Comparison of ENCODE assay signal across 2 cellular contexts in the genomic region with DNA sequence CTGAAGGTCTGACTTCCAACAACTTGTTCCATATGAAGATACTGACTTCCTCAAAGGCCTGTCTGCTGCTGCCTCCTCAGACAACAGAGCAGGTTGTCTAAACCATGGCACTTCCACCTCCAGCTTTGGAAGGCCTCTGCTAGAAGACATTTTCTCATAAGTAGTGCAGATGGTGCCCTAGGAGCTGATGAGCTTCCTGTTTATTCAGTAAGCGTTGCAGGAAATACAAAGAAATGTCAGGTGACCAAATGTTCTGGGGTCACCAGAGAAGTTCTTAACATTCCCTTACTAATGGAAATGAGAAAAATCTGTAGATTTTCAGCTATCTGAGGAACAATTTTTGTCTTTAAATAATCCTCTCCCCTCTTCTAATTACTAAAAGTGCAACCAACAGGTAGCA.
TF ChIP-seq lines count a peak whose summit lies in the region.

No MANE protein-coding gene starts in this region.

TF ChIP-seq in HEK293, 187 proteins besides CTCF, POLR2A, EP300 and RAD21:
- TF ChIP-seq ZNF114 (tag by site-specific recombination; IDR thresholded peaks at IDR 0.05) = no peak
- TF ChIP-seq SCRT1 (tag by site-specific recombination; IDR thresholded peaks at IDR 0.05; ENCODE audit: borderline replicate concordance) = no peak
- TF ChIP-seq PRDM1 (tag by site-specific recombination; IDR thresholded peaks at IDR 0.05) = 0 out of 2 replicates have a peak, but pooled peaks have one; percentile 7
- no peak for TF ChIP-seq ZNF529 (tag by site-specific recombination; IDR thresholded peaks at IDR 0.05; ENCODE audit: insufficient replicate concordance)
- no peak for TF ChIP-seq OVOL3 (tag by site-specific recombination; IDR thresholded peaks at IDR 0.05)
- TF ChIP-seq ZNF292 (tag by site-specific recombination; IDR thresholded peaks at IDR 0.05; ENCODE audit: borderline replicate concordance, low read depth) = no peak
- no peak for TF ChIP-seq ZNF366 (tag by site-specific recombination; conservative IDR thresholded peaks at IDR 0.05)
- TF ChIP-seq ZNF280D (tag by site-specific recombination; IDR thresholded peaks at IDR 0.05) = no peak
- TF ChIP-seq SCRT2 (tag by site-specific recombination; IDR thresholded peaks at IDR 0.05) = 0 out of 2 replicates have a peak, but pooled peaks have one; percentile 17

TF ChIP-seq in GM12878, 131 proteins besides CTCF, POLR2A, EP300 and RAD21 (continued from another document):
- TF ChIP-seq, protein P1, sequence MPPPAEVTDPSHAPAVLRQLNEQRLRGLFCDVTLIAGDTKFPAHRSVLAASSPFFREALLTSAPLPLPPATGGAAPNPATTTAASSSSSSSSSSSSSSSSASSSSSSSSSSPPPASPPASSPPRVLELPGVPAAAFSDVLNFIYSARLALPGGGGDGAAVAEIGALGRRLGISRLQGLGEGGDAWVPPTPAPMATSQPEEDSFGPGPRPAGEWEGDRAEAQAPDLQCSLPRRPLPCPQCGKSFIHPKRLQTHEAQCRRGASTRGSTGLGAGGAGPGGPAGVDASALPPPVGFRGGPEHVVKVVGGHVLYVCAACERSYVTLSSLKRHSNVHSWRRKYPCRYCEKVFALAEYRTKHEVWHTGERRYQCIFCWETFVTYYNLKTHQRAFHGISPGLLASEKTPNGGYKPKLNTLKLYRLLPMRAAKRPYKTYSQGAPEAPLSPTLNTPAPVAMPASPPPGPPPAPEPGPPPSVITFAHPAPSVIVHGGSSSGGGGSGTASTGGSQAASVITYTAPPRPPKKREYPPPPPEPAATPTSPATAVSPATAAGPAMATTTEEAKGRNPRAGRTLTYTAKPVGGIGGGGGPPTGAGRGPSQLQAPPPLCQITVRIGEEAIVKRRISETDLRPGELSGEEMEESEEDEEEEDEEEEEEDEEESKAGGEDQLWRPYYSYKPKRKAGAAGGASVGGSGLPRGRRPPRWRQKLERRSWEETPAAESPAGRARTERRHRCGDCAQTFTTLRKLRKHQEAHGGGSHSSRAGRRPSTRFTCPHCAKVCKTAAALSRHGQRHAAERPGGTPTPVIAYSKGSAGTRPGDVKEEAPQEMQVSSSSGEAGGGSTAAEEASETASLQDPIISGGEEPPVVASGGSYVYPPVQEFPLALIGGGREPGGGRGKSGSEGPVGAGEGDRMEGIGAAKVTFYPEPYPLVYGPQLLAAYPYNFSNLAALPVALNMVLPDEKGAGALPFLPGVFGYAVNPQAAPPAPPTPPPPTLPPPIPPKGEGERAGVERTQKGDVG (CRISPR knock-in tag; IDR thresholded peaks at IDR 0.05) = no peak
- TF ChIP-seq, protein P2, sequence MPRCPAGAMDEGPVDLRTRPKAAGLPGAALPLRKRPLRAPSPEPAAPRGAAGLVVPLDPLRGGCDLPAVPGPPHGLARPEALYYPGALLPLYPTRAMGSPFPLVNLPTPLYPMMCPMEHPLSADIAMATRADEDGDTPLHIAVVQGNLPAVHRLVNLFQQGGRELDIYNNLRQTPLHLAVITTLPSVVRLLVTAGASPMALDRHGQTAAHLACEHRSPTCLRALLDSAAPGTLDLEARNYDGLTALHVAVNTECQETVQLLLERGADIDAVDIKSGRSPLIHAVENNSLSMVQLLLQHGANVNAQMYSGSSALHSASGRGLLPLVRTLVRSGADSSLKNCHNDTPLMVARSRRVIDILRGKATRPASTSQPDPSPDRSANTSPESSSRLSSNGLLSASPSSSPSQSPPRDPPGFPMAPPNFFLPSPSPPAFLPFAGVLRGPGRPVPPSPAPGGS (IDR thresholded peaks at IDR 0.05; ENCODE audit: borderline replicate concordance, insufficient read depth, low read depth, low read length, poor library complexity, severe bottlenecking) = no peak
- TF ChIP-seq SMC3 (IDR thresholded peaks at IDR 0.05; ENCODE audit: borderline replicate concordance, low read length) = no peak
- TF ChIP-seq, protein P3, sequence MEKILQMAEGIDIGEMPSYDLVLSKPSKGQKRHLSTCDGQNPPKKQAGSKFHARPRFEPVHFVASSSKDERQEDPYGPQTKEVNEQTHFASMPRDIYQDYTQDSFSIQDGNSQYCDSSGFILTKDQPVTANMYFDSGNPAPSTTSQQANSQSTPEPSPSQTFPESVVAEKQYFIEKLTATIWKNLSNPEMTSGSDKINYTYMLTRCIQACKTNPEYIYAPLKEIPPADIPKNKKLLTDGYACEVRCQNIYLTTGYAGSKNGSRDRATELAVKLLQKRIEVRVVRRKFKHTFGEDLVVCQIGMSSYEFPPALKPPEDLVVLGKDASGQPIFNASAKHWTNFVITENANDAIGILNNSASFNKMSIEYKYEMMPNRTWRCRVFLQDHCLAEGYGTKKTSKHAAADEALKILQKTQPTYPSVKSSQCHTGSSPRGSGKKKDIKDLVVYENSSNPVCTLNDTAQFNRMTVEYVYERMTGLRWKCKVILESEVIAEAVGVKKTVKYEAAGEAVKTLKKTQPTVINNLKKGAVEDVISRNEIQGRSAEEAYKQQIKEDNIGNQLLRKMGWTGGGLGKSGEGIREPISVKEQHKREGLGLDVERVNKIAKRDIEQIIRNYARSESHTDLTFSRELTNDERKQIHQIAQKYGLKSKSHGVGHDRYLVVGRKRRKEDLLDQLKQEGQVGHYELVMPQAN (conservative IDR thresholded peaks at IDR 0.05) = no peak
- no peak for TF ChIP-seq RBBP5 (conservative IDR thresholded peaks at IDR 0.05)
- no peak for TF ChIP-seq MYB (IDR thresholded peaks at IDR 0.05; ENCODE audit: borderline replicate concordance, low read depth, low read length)
- no peak for TF ChIP-seq MEF2A (IDR thresholded peaks at IDR 0.05; ENCODE audit: insufficient read depth, low read depth, low read length)
- TF ChIP-seq, protein P4, sequence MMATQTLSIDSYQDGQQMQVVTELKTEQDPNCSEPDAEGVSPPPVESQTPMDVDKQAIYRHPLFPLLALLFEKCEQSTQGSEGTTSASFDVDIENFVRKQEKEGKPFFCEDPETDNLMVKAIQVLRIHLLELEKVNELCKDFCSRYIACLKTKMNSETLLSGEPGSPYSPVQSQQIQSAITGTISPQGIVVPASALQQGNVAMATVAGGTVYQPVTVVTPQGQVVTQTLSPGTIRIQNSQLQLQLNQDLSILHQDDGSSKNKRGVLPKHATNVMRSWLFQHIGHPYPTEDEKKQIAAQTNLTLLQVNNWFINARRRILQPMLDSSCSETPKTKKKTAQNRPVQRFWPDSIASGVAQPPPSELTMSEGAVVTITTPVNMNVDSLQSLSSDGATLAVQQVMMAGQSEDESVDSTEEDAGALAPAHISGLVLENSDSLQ (IDR thresholded peaks at IDR 0.05) = no peak
- TF ChIP-seq BMI1 (IDR thresholded peaks at IDR 0.05; ENCODE audit: borderline replicate concordance) = no peak
